19 cellular contexts compared by ENCODE assay signal in genomic region chr1:164033782-164034181, GRCh38.
A peak's percentile ranks its signal among the peaks of the same experiment; 100 is the strongest.
DNase-seq lines count a peak whose midpoint lies in the region; ATAC-seq, FAIRE-seq and TF ChIP-seq lines count a peak whose summit lies in the region.
"Had no signal": no experiment of that assay in that cellular context is flagged by ENCODE, and none has a peak within 500 bp of the region (broad histone marks: within the 10 kb centered on the region; RNA-seq: fewer than 3 reads in every experiment).

No MANE protein-coding gene starts in this region.

- H3K4me1 ChIP-seq in HepG2 (ENCODE audit: insufficient read depth, low read length) (no peaks in the 10 kb centered on the region), right lobe of liver (no peaks in the 10 kb centered on the region), endodermal cell (ENCODE audit: control insufficient read depth, insufficient read depth, low read length) (no peaks in the 10 kb centered on the region), hepatocyte (ENCODE audit: insufficient read depth) (no peaks in the 10 kb centered on the region)
- H3K4me1 ChIP-seq: BE2C had no signal

- H3K9me2 ChIP-seq in hepatocyte (replicated peaks; ENCODE audit: insufficient read depth), result no peaks in the 10 kb centered on the region

- H3K27ac Mint-ChIP-seq in endodermal cell, result no peak overlapping the region
- H3K27ac Mint-ChIP-seq: CD4-positive, CD25-positive, alpha-beta regulatory T cell; CD8-positive, alpha-beta memory T cell had no signal

- H3K27me3 Mint-ChIP-seq in endodermal cell (ENCODE audit: insufficient read depth), result no peaks in the 10 kb centered on the region
- H3K27me3 Mint-ChIP-seq: CD4-positive, CD25-positive, alpha-beta regulatory T cell had no signal

- TF ChIP-seq EP300 in HepG2 (IDR thresholded peaks at IDR 0.05; ENCODE audit: low read depth in 2 of 2, low read length in 2 of 2) (no peak), HepG2 (CRISPR knock-in tag; IDR thresholded peaks at IDR 0.05; ENCODE audit: borderline replicate concordance) (no peak)

- peaks cover 6% of the 10 kb centered on the region for H3K36me3 Mint-ChIP-seq in endodermal cell (ENCODE audit: low read depth)
- H3K36me3 Mint-ChIP-seq: CD4-positive, CD25-positive, alpha-beta regulatory T cell; CD8-positive, alpha-beta memory T cell had no signal

- no peak for ATAC-seq in HepG2
- no peak for ATAC-seq in right lobe of liver
- ATAC-seq: HCT116 had no signal

- CTCF ChIA-PET in HepG2 (lab: Yijun Ruan, JAX; ENCODE audit: low intra/inter-chr PET ratio, low total read pairs), result no interaction called here

- H3K27me3 ChIP-seq in HepG2 (ENCODE audit: control insufficient read depth in 1 of 2, insufficient read depth in 2 of 2, low read length in 2 of 2), result no peaks in the 10 kb centered on the region
- H3K27me3 ChIP-seq in right lobe of liver, result no peaks in the 10 kb centered on the region
- H3K27me3 ChIP-seq in endodermal cell (ENCODE audit: control insufficient read depth, insufficient read depth, low read length, poor library complexity, severe bottlenecking), result no peaks in the 10 kb centered on the region
- no peaks in the 10 kb centered on the region for H3K27me3 ChIP-seq in hepatocyte
- H3K27me3 ChIP-seq: BE2C had no signal

- TF ChIP-seq RAD21 in HepG2 (CRISPR knock-in tag; IDR thresholded peaks at IDR 0.05), result no peak

- H3K79me2 ChIP-seq in HepG2 (ENCODE audit: insufficient read depth, low read length) (no peaks in the 10 kb centered on the region), hepatocyte (no peaks in the 10 kb centered on the region)

- in situ Hi-C loops in HepG2 (cut with HindIII; ENCODE audit: extremely low pct_ligation_motif_present, low pct_unique_long_range_greater_than_20kb), result no loop called here

- no peak overlapping the region for H3K4me3 Mint-ChIP-seq in endodermal cell
- H3K4me3 Mint-ChIP-seq: CD8-positive, alpha-beta memory T cell had no signal

- POLR2A ChIA-PET in HepG2 (lab: Yijun Ruan, JAX), result no interaction called here

- peaks cover 30% of the 10 kb centered on the region for H3K9me3 Mint-ChIP-seq in endodermal cell

- no peak overlapping the region for H3K9ac ChIP-seq in HepG2 (ENCODE audit: insufficient read depth, low read depth, low read length)
- no peak overlapping the region for H3K9ac ChIP-seq in endodermal cell (ENCODE audit: extremely low read depth, low read length, poor library complexity, severe bottlenecking)

- H3K4me2 ChIP-seq in HepG2 (ENCODE audit: low read depth, low read length), result no peak overlapping the region
- no peak overlapping the region for H3K4me2 ChIP-seq in hepatocyte

- H3K4me3 ChIP-seq in HepG2 (replicated peaks in 1 of 3; ENCODE audit: insufficient read depth in 1 of 3, low read depth in 2 of 3, low read length in 3 of 3), result no peak overlapping the region
- no peak overlapping the region for H3K4me3 ChIP-seq in right lobe of liver
- H3K4me3 ChIP-seq in endodermal cell (ENCODE audit: low read length), result peak overlapping the region; percentile 20
- no peak overlapping the region for H3K4me3 ChIP-seq in hepatocyte

- TF ChIP-seq CTCF in HepG2 (CRISPR knock-in tag; IDR thresholded peaks at IDR 0.05) (no peak), right lobe of liver (IDR thresholded peaks at IDR 0.05) (no peak), endodermal cell (conservative IDR thresholded peaks at IDR 0.05) (no peak), hepatocyte (IDR thresholded peaks at IDR 0.05; ENCODE audit: poor library complexity) (no peak)

- intact Hi-C loops in HepG2 (cut with micrococcal nuclease; ENCODE audit: unreplicated experiment) (no loop called here), right lobe of liver (cut with DNase I) (no loop called here)

- H3K36me3 ChIP-seq in HepG2 (replicated peaks in 1 of 2; ENCODE audit: control insufficient read depth in 1 of 2, insufficient read depth in 2 of 2, low read length in 2 of 2) (no peaks in the 10 kb centered on the region), right lobe of liver (no peaks in the 10 kb centered on the region), endodermal cell (ENCODE audit: control insufficient read depth, insufficient read depth, low read length) (no peaks in the 10 kb centered on the region), hepatocyte (replicated peaks; ENCODE audit: insufficient read depth, low read depth) (no peaks in the 10 kb centered on the region)
- H3K36me3 ChIP-seq: BE2C had no signal

- H3K27ac ChIP-seq in HepG2 (ENCODE audit: extremely low read length, insufficient read depth, low read length), result no peak overlapping the region
- no peak overlapping the region for H3K27ac ChIP-seq in right lobe of liver
- H3K27ac ChIP-seq in endodermal cell (ENCODE audit: low read depth, low read length), result no peak overlapping the region
- H3K27ac ChIP-seq in hepatocyte, result no peak overlapping the region

- H4K20me1 ChIP-seq in HepG2 (ENCODE audit: insufficient read depth, low read length) (no peaks in the 10 kb centered on the region), hepatocyte (ENCODE audit: insufficient read depth, poor library complexity, severe bottlenecking) (no peaks in the 10 kb centered on the region)

- H3K9me3 ChIP-seq in HepG2 (ENCODE audit: low read length) (peaks cover 94% of the 10 kb centered on the region), right lobe of liver (peaks cover 0 to 6% (median 0%) of the 10 kb centered on the region in 4 donors), endodermal cell (ENCODE audit: control insufficient read depth, low read length) (peaks cover 40% of the 10 kb centered on the region), hepatocyte (ENCODE audit: low read depth) (no peaks in the 10 kb centered on the region)
- H3K9me3 ChIP-seq: BE2C had no signal

- BruUV-seq in HepG2 (replicated peaks; lab: Mats Ljungman, UMichigan), result no TSS peak

- TF ChIP-seq POLR2A in HepG2 (IDR thresholded peaks at IDR 0.05; ENCODE audit: insufficient read depth in 1 of 2, low read depth in 2 of 2, low read length in 2 of 2), result no peak
- TF ChIP-seq POLR2A in right lobe of liver (IDR thresholded peaks at IDR 0.05), result no peak

- H2AFZ ChIP-seq in HepG2 (ENCODE audit: low read length) (no peak overlapping the region), hepatocyte (no peak overlapping the region)

- peak; percentile 12 for DNase-seq in NCI-H1105 treated with DMSO at 0.1 percent for 48 hours (lab: John Stamatoyannopoulos, UW)
- no peak for DNase-seq in NCI-H1105 (lab: John Stamatoyannopoulos, UW)
- no peak for DNase-seq in HepG2 (ENCODE audit: low spot score)
- DNase-seq in right lobe of liver, result no peak
- DNase-seq in OCI-M1 (lab: John Stamatoyannopoulos, UW), result peak; percentile 30
- no peak for DNase-seq in endodermal cell
- DNase-seq in hepatocyte (ENCODE audit: low spot score), result no peak
- no peak for DNase-seq in NCI-H2107 treated with DMSO at 0.1 percent for 48 hours (lab: John Stamatoyannopoulos, UW; ENCODE audit: unreplicated experiment)
- DNase-seq: ACHN; BE2C; C1 segment of cervical spinal cord; CD4-positive, CD25-positive, alpha-beta regulatory T cell; CD8-positive, alpha-beta memory T cell; COR-L47; DMS79 treated with DMSO at 0.1 percent for 48 hours; GF-D8; GOT3; H7 had no signal

- WGBS in HepG2 (ENCODE audit: low lambda C conversion rate), result 4% methylated on average over 1 of the region's 1 CpG
- WGBS in right lobe of liver (ENCODE audit: insufficient coverage, low coverage, low lambda C conversion rate, missing lambda C conversion rate), result 20% methylated on average over 1 of the region's 1 CpG
- 91% methylated on average over 1 of the region's 1 CpG; no CpG with 5 or more reads in 1 of the 2 experiments for whole genome bisulfite sequencing in endodermal cell (ENCODE audit: insufficient coverage in 1 of 2, insufficient read length in 1 of 2), 2 experiments
- WGBS in hepatocyte (ENCODE audit: low lambda C conversion rate, missing lambda C conversion rate), result 94% methylated on average over 1 of the region's 1 CpG

- H3K4me1 Mint-ChIP-seq in endodermal cell, result no peaks in the 10 kb centered on the region
- H3K4me1 Mint-ChIP-seq: CD4-positive, CD25-positive, alpha-beta regulatory T cell; CD8-positive, alpha-beta memory T cell had no signal

- no peak for FAIRE-seq in HepG2 (lab: Jason Lieb, UNC)

TF ChIP-seq in HepG2, 621 proteins besides CTCF, POLR2A, EP300 and RAD21:
- TF ChIP-seq ZNF317 (CRISPR knock-in tag; IDR thresholded peaks at IDR 0.05) (peak; percentile 94), ZNF543 (CRISPR knock-in tag; IDR thresholded peaks at IDR 0.05) (no peak), ZNF878 (CRISPR knock-in tag; IDR thresholded peaks at IDR 0.05) (no peak)
TF ChIP-seq in HepG2: peak in this region for 1.

Comparison
In these comparisons a context has a peak if more than half of its experiments do, and no peak if none do; other contexts are left out.
1. DNase-seq: peak in NCI-H1105 treated with DMSO at 0.1 percent for 48 hours (single experiment) and OCI-M1 (single experiment); none in NCI-H1105 (single experiment), HepG2 (single experiment), right lobe of liver (0 of 3), endodermal cell (single experiment), hepatocyte (single experiment) and NCI-H2107 treated with DMSO at 0.1 percent for 48 hours (single experiment).